15 cellular contexts compared by ENCODE assay signal in the genomic region with DNA sequence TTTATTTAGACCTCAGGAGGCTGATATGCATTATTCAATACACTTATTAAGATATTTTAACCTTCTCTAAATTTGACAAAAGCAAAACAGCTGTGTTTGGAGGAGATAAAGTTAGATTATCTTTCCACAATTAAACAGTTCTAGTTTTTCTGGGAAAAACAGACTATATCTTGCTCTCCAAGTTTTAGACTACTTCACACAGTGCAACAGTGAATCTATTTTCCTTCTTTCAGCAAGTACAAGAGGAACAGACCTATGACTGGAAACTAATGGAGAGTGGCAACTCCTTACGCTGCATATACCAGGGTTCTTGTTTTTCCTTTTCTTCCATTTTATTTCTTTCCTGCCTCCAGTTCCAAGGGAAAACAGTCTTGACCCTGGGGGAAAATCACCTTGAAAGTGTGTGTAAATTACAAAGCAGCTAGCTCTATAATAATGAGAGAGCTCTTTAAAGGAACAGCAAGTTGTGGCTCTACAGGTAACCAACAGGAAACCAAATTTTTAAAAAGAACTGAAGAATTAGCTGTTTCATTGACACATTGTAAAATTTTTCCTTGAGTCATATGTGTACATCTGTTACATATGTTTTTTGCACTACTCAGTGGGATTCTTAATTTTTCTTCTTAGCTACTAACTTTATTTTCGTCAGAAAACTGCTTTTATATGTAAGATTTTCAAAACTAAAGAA.
"Had no signal": no experiment of that assay in that cellular context is flagged by ENCODE, and none has a peak within 500 bp of the region (broad histone marks: within the 10 kb centered on the region; RNA-seq: fewer than 3 reads in every experiment).

No MANE protein-coding gene starts in this region.

- H3K27ac ChIP-seq: breast epithelium, parathyroid adenoma, skin epidermis, thyroid gland, uterus, VCaP had no signal

- H3K4me3 ChIP-seq: breast epithelium, skin epidermis, thyroid gland, uterus had no signal

- H3K27ac Mint-ChIP-seq: activated CD4-positive, alpha-beta T cell treated with anti-CD3 and anti-CD28 coated beads, Interleukin-2, amount 10 ng/mL, durations not matched to agents 7 days and 5 days; endodermal cell had no signal

- H3K27me3 Mint-ChIP-seq: activated CD4-positive, alpha-beta T cell treated with anti-CD3 and anti-CD28 coated beads, Interleukin-2, amount 10 ng/mL, durations not matched to agents 7 days and 5 days had no signal

- H3K36me3 ChIP-seq: uterus had no signal

- ATAC-seq: esophagus mucosa had no signal

- H3K79me2 ChIP-seq: parathyroid adenoma had no signal

- H3K9me3 Mint-ChIP-seq: activated CD4-positive, alpha-beta T cell treated with anti-CD3 and anti-CD28 coated beads, Interleukin-2, amount 10 ng/mL, durations not matched to agents 7 days and 5 days; activated naive CD4-positive, alpha-beta T cell treated with anti-CD3 and anti-CD28 coated beads, Interleukin-2, amount 50 U/mL, for 72 hours; endodermal cell had no signal

- H3K4me1 ChIP-seq: breast epithelium, parathyroid adenoma, thyroid gland, uterus had no signal

- H3K4me3 Mint-ChIP-seq: activated CD4-positive, alpha-beta T cell treated with anti-CD3 and anti-CD28 coated beads, Interleukin-2, amount 10 ng/mL, durations not matched to agents 7 days and 5 days; endodermal cell had no signal

- H3K27me3 ChIP-seq: breast epithelium, thyroid gland, uterus had no signal

- DNase-seq: activated CD4-positive, alpha-beta T cell treated with anti-CD3 and anti-CD28 coated beads, Interleukin-2, amount 10 ng/mL, durations not matched to agents 7 days and 5 days; activated effector memory CD4-positive, alpha-beta T cell treated with anti-CD3 and anti-CD28 coated beads, Interleukin-2, amount 50 U/mL, for 16 hours; anterior cingulate cortex; endodermal cell; hippocampal formation; kidney glomerular epithelial cell; stimulated activated CD4-positive, alpha-beta T cell treated with anti-CD3 and anti-CD28 coated beads, Interleukin-4, amount 100 ng/mL, for 4 hours; thyroid gland; uterus had no signal

- H2AFZ ChIP-seq: parathyroid adenoma had no signal
